Comparison of ENCODE assay signal across 19 cellular contexts in genomic region chr7:6564091-6564770, GRCh38. TPM values are rescaled to one million over a fixed set of nuclear protein-coding genes. Genes with fewer than 3 reads are reported as not detected.
"Had no signal": no experiment of that assay in that cellular context is flagged by ENCODE, and none has a peak within 500 bp of the region (broad histone marks: within the 10 kb centered on the region; RNA-seq: fewer than 3 reads in every experiment).

No MANE protein-coding gene starts in this region.

- H3K27ac Mint-ChIP-seq: activated CD4-positive, alpha-beta T cell treated with anti-CD3 and anti-CD28 coated beads for 36 hours; activated T-helper 2 cell treated with anti-CD3 and anti-CD28 coated beads, Interferon-gamma antibody, Interleukin-2, Interleukin-4, amounts not matched to agents 10 μg/mL and 5 μg/mL and 100 μg/mL, durations not matched to agents 14 hours and 24 hours and 36 hours; dendritic cell treated with granulocyte-macrophage colony-stimulating factor and Interleukin-4, amounts not matched to agents 40 ng/mL and 50 ng/mL, for 4 days; immature natural killer cell; stimulated activated naive CD8-positive, alpha-beta T cell treated with anti-CD3 and anti-CD28 coated beads, Interleukin-15, Interleukin-2, amounts not matched to agents 100 ng/mL and 50 ng/mL, for 24 hours; WTC11 had no signal

- H3K4me1 Mint-ChIP-seq: activated CD4-positive, alpha-beta T cell treated with anti-CD3 and anti-CD28 coated beads for 36 hours; immature natural killer cell had no signal

- H3K4me3 Mint-ChIP-seq: activated CD4-positive, alpha-beta T cell treated with anti-CD3 and anti-CD28 coated beads for 36 hours; dendritic cell treated with granulocyte-macrophage colony-stimulating factor and Interleukin-4, amounts not matched to agents 40 ng/mL and 50 ng/mL, for 4 days; immature natural killer cell; naive thymus-derived CD8-positive, alpha-beta T cell; stimulated activated naive CD8-positive, alpha-beta T cell treated with anti-CD3 and anti-CD28 coated beads, Interleukin-15, Interleukin-2, amounts not matched to agents 100 ng/mL and 50 ng/mL, for 24 hours; WTC11 had no signal

- H3K4me3 ChIP-seq: heart right ventricle, suprapubic skin, upper lobe of left lung had no signal

- DNase-seq: activated CD4-positive, alpha-beta T cell treated with anti-CD3 and anti-CD28 coated beads for 36 hours; activated CD4-positive, alpha-beta T cell treated with anti-CD3 and anti-CD28 coated beads, Interleukin-2, amount 50 U/mL, for 48 hours; activated naive CD4-positive, alpha-beta T cell treated with Interleukin-2 at 50 U/mL for 16 hours; activated T-cell treated with anti-CD3 and anti-CD28 coated beads, Interleukin-2, amount 50 U/mL, for 1 hour; brain microvascular endothelial cell; effector CD8-positive, alpha-beta T cell; heart right ventricle; immature natural killer cell; kidney glomerular epithelial cell; mesendoderm; naive thymus-derived CD8-positive, alpha-beta T cell; stimulated activated CD4-positive, alpha-beta T cell treated with anti-CD3 and anti-CD28 coated beads, Interleukin-2, amount 100 ng/mL, for 24 hours; upper lobe of left lung had no signal

- H3K4me1 ChIP-seq: heart right ventricle, suprapubic skin, upper lobe of left lung had no signal

- H3K9me3 Mint-ChIP-seq: activated T-helper 2 cell treated with anti-CD3 and anti-CD28 coated beads, Interferon-gamma antibody, Interleukin-2, Interleukin-4, amounts not matched to agents 10 μg/mL and 5 μg/mL and 100 μg/mL, durations not matched to agents 14 hours and 24 hours and 36 hours; dendritic cell treated with granulocyte-macrophage colony-stimulating factor and Interleukin-4, amounts not matched to agents 40 ng/mL and 50 ng/mL, for 4 days; immature natural killer cell; naive thymus-derived CD8-positive, alpha-beta T cell; stimulated activated naive CD8-positive, alpha-beta T cell treated with anti-CD3 and anti-CD28 coated beads, Interleukin-15, Interleukin-2, amounts not matched to agents 100 ng/mL and 50 ng/mL, for 24 hours; WTC11 had no signal

- H3K36me3 ChIP-seq: brain microvascular endothelial cell, heart right ventricle, suprapubic skin, upper lobe of left lung had no signal

- H3K27me3 ChIP-seq: brain microvascular endothelial cell, suprapubic skin, upper lobe of left lung had no signal

- H3K27ac ChIP-seq: brain microvascular endothelial cell, heart right ventricle, suprapubic skin, upper lobe of left lung had no signal

- H3K36me3 Mint-ChIP-seq: immature natural killer cell; naive thymus-derived CD8-positive, alpha-beta T cell; WTC11 had no signal

- H3K9me3 ChIP-seq: heart right ventricle, suprapubic skin, upper lobe of left lung had no signal

- H3K27me3 Mint-ChIP-seq: activated CD4-positive, alpha-beta T cell treated with anti-CD3 and anti-CD28 coated beads for 36 hours; stimulated activated naive CD8-positive, alpha-beta T cell treated with anti-CD3 and anti-CD28 coated beads, Interleukin-15, Interleukin-2, amounts not matched to agents 100 ng/mL and 50 ng/mL, for 24 hours had no signal

RNA-seq across cellular contexts. Expression of gene GRID2IP, which starts 13.0 kb away (rescaled TPM):
- total RNA-seq: skeletal muscle tissue had no signal
